Comparison of ENCODE assay signal across 8 cellular contexts in genomic region chr17:81487487-81488275, GRCh38. TPM values are rescaled to one million over a fixed set of nuclear protein-coding genes. Genes with fewer than 3 reads are reported as not detected.
A peak's percentile ranks its signal among the peaks of the same experiment; 100 is the strongest.
DNase-seq lines count a peak whose midpoint lies in the region; ATAC-seq and TF ChIP-seq lines count a peak whose summit lies in the region.

No MANE protein-coding gene starts in this region.

- H3K27ac ChIP-seq in mesodermal cell (ENCODE audit: low read depth, low read length, severe bottlenecking), result no peak overlapping the region

- DNase-seq in Calu3, result peak; percentile 77
- DNase-seq in NCI-H460 (ENCODE audit: extremely low read depth, low read depth), result peak; percentile 72
- DNase-seq in activated CD8-positive, alpha-beta memory T cell treated with anti-CD3 and anti-CD28 coated beads for 48 hours (ENCODE audit: low read depth in 2 of 3, low spot score in 2 of 3), result peak in 2 of 3 experiments; percentile 55 to 66
- peak; percentile 70 for DNase-seq in stimulated activated CD8-positive, alpha-beta memory T cell treated with anti-CD3 and anti-CD28 coated beads, Interleukin-15, amount 100 ng/mL, for 24 hours (ENCODE audit: low read depth)

- H3K4me1 ChIP-seq in endocrine pancreas (ENCODE audit: control insufficient read depth, insufficient read depth, low read length), result no peaks in the 10 kb centered on the region
- H3K4me1 ChIP-seq in mesodermal cell (ENCODE audit: control insufficient read depth, insufficient read depth, low read length, poor library complexity, severe bottlenecking), result peaks cover 23% of the 10 kb centered on the region

- TF ChIP-seq CTCF in Calu3 (IDR thresholded peaks at IDR 0.05; ENCODE audit: unreplicated experiment), result no peak

- H3K9me3 ChIP-seq in endocrine pancreas (ENCODE audit: control insufficient read depth, low read length), result no peaks in the 10 kb centered on the region
- no peaks in the 10 kb centered on the region for H3K9me3 ChIP-seq in mesodermal cell (ENCODE audit: control insufficient read depth, low read length)

- no peaks in the 10 kb centered on the region for H3K4me1 Mint-ChIP-seq in Calu3 (ENCODE audit: low read depth, unreplicated experiment)

- no TSS peak for BruUV-seq in Calu3 (replicated peaks; lab: Mats Ljungman, UMichigan)

- H3K27ac Mint-ChIP-seq in Calu3 (ENCODE audit: unreplicated experiment), result no peak overlapping the region

- intact Hi-C loops in Calu3 (cut with micrococcal nuclease; ENCODE audit: unreplicated experiment), result loop anchor here (10.0 kb wide), 1 partner anchor 193 kb away; the partner anchor contains the start of gene SLC38A10

- peak overlapping the region; percentile 55 for H3K9ac ChIP-seq in endocrine pancreas (ENCODE audit: control insufficient read depth, insufficient read depth, low read length)

- ATAC-seq in HG02610 (IDR thresholded peaks at IDR 0.05; ENCODE audit: unreplicated experiment) (peak; percentile 46), HG03139 (IDR thresholded peaks at IDR 0.05; ENCODE audit: unreplicated experiment) (no peak)

- H3K27me3 Mint-ChIP-seq in Calu3 (ENCODE audit: unreplicated experiment), result peaks cover 38% of the 10 kb centered on the region

- H3K4me3 ChIP-seq in endocrine pancreas (ENCODE audit: control insufficient read depth, insufficient read depth, low read length) (no peak overlapping the region), mesodermal cell (ENCODE audit: extremely low read depth, insufficient read depth, low read length, poor library complexity, severe bottlenecking) (peak overlapping the region; percentile 33)

- peak overlapping the region; percentile 36 for H3K4me3 Mint-ChIP-seq in Calu3 (ENCODE audit: low read depth, unreplicated experiment)

- no peaks in the 10 kb centered on the region for H3K9me3 Mint-ChIP-seq in Calu3 (ENCODE audit: low read depth, unreplicated experiment)

- no peaks in the 10 kb centered on the region for H3K36me3 ChIP-seq in endocrine pancreas (ENCODE audit: control insufficient read depth, insufficient read depth, low read length)
- H3K36me3 ChIP-seq in mesodermal cell (ENCODE audit: control insufficient read depth, insufficient read depth, low read length), result no peaks in the 10 kb centered on the region

- CTCF ChIA-PET in Calu3 (lab: Charles Lee), result no interaction called here

- no peaks in the 10 kb centered on the region for H3K27me3 ChIP-seq in endocrine pancreas (ENCODE audit: control insufficient read depth, insufficient read depth, low read length)

- peaks cover 4% of the 10 kb centered on the region for H3K36me3 Mint-ChIP-seq in Calu3 (ENCODE audit: insufficient read depth, unreplicated experiment)

- WGBS in mesodermal cell (ENCODE audit: insufficient coverage in 2 of 2), 2 experiments, result 17 to 19% methylated on average over 57 to 79 of the region's 87 CpGs

RNA-seq across cellular contexts. Expression of gene ACTG1, which starts 24.9 kb away (rescaled TPM):
- 2,184 and 2,327 TPM in 2 replicates for total RNA-seq in Calu3 (2022)
- 2,788 and 3,093 TPM in 2 replicates for total RNA-seq in NCI-H460 (2014; rRNA removed; shearing (Covaris generic))
- polyA plus RNA-seq in NCI-H460 (2014; cell fraction: nucleus; rRNA removed), result 1,299 and 1,423 TPM in 2 replicates
- polyA plus RNA-seq in mesodermal cell (2013, experiment 1 of 2), result 2,748 TPM
- 2,271 TPM for polyA plus RNA-seq in mesodermal cell (2013, experiment 2 of 2)

RNA-seq across cellular contexts. Expression of gene FSCN2, which starts 40.5 kb away (rescaled TPM):
- 5.5 and 7.0 TPM in 2 replicates for total RNA-seq in Calu3 (2022)
- 0.46 and 0.62 TPM in 2 replicates for total RNA-seq in NCI-H460 (2014; rRNA removed; shearing (Covaris generic))
- polyA plus RNA-seq in NCI-H460 (2014; cell fraction: nucleus; rRNA removed), result 0.72 and 1.1 TPM in 2 replicates
- polyA plus RNA-seq in mesodermal cell (2013, experiment 1 of 2), result 0.29 TPM
- 0.20 TPM for polyA plus RNA-seq in mesodermal cell (2013, experiment 2 of 2)
